Comparison of ENCODE assay signal across 1 cellular context in genomic region chr4:73704314-73705055, GRCh38.
TF ChIP-seq lines count a peak whose summit lies in the region.

No MANE protein-coding gene starts in this region.

TF ChIP-seq in H1, 55 proteins besides CTCF, POLR2A, EP300 and RAD21:
- no peak for TF ChIP-seq SIRT6 (IDR thresholded peaks at IDR 0.05; ENCODE audit: low read length)
- peak; percentile 76 for TF ChIP-seq ASH2L (IDR thresholded peaks at IDR 0.05; ENCODE audit: low read length)
- TF ChIP-seq CEBPB (IDR thresholded peaks at IDR 0.05; ENCODE audit: low read depth, low read length): peak; percentile 98
